Comparison of ENCODE assay signal across 17 cellular contexts in the genomic region with DNA sequence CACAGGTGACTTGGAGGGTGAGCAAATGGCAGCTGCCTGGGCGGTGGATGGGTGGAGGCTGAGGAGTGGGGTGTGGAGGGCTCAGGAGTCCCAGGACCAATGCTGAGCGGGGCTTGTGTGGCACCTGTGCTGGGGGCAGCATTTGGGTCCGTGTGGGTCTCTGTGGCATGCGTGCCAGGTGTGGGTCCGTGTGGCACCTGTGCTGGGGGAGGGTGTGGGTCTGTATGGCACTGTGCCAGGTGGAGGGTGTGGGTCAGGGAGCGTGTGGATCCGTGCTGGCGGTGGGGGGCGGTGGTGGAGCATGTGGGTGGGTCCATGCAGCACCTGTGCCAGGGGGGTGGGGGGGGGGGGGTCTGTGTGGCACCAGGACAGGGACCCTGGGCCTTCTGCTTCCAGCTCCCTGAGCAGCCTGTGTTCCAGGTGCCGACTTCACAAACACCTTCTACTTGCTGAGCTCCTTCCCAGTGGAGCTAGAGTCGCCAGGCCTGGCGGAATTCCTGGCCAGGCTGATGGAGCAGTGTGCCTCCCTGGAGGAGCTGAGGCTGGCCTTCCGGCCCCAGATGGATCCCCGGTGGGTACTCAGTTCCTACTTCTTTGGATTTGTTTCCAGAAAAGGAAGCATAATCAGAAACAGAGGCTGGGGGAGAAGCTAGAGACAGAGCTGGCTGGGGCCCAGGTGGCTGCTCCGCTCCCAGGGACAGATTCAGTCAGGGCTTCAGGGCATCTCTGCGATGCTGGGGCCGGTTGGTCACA. TPM values are rescaled to one million over a fixed set of nuclear protein-coding genes. Genes with fewer than 3 reads are reported as not detected.
DNase-seq lines count a peak whose midpoint lies in the region; ATAC-seq and TF ChIP-seq lines count a peak whose summit lies in the region.
"Had no signal": no experiment of that assay in that cellular context is flagged by ENCODE, and none has a peak within 500 bp of the region (broad histone marks: within the 10 kb centered on the region; RNA-seq: fewer than 3 reads in every experiment).

No MANE protein-coding gene starts in this region.

- no peaks in the 10 kb centered on the region for H3K27me3 Mint-ChIP-seq in natural killer cell (ENCODE audit: low read depth in 2 of 2)
- no peaks in the 10 kb centered on the region for H3K27me3 Mint-ChIP-seq in natural killer cell treated with Interleukin-12 subunit alpha and Interleukin-12 subunit beta and Interleukin-15 and Interleukin-18, amount 100 ng/mL, for 72 hours
- H3K27me3 Mint-ChIP-seq in effector memory CD8-positive, alpha-beta T cell: no peaks in the 10 kb centered on the region
- peaks cover 20% of the 10 kb centered on the region for H3K27me3 Mint-ChIP-seq in glutamatergic neuron (ENCODE audit: unreplicated experiment)

- H3K36me3 Mint-ChIP-seq in natural killer cell (no peaks in the 10 kb centered on the region), glutamatergic neuron (ENCODE audit: unreplicated experiment) (peaks cover 18% of the 10 kb centered on the region)
- peaks cover 13% of the 10 kb centered on the region for H3K36me3 Mint-ChIP-seq in natural killer cell treated with Interleukin-12 subunit alpha and Interleukin-12 subunit beta and Interleukin-15 and Interleukin-18, amount 100 ng/mL, for 72 hours
- H3K36me3 Mint-ChIP-seq in effector memory CD8-positive, alpha-beta T cell (ENCODE audit: insufficient read depth): peaks cover 75% of the 10 kb centered on the region

- DNase-seq in natural killer cell (no peak), glutamatergic neuron (no peak), foreskin keratinocyte (no peak), kidney glomerular epithelial cell (lab: John Stamatoyannopoulos, UW) (no peak)
- DNase-seq in natural killer cell treated with Interleukin-12 subunit alpha and Interleukin-12 subunit beta and Interleukin-15 and Interleukin-18, amount 100 ng/mL, for 72 hours (ENCODE audit: low spot score): no peak
- DNase-seq in effector memory CD8-positive, alpha-beta T cell: no peak
- DNase-seq: activated naive CD4-positive, alpha-beta T cell; foreskin melanocyte; Karpas-422; NCI-H69; stimulated activated CD4-positive, alpha-beta T cell treated with anti-CD3 and anti-CD28 coated beads, Interleukin-2, amount 100 ng/mL, for 24 hours; T-helper 9 cell had no signal

- TF ChIP-seq CTCF in natural killer cell (IDR thresholded peaks at IDR 0.05) (no peak), glutamatergic neuron (IDR thresholded peaks at IDR 0.05; ENCODE audit: partially characterized antibody, unreplicated experiment) (no peak), foreskin keratinocyte (conservative IDR thresholded peaks at IDR 0.05) (no peak)

- H3K27ac ChIP-seq in foreskin keratinocyte: no peak overlapping the region
- H3K27ac ChIP-seq: coronary artery, pancreas, SJSA1 had no signal

- intact Hi-C loops in natural killer cell (cut with micrococcal nuclease): no loop called here

- H3K27me3 ChIP-seq in foreskin keratinocyte: no peaks in the 10 kb centered on the region
- H3K27me3 ChIP-seq: pancreas, SJSA1 had no signal

- H3K27ac Mint-ChIP-seq in natural killer cell: peak overlapping the region; percentile 44 to 64
- no peak overlapping the region for H3K27ac Mint-ChIP-seq in natural killer cell treated with Interleukin-12 subunit alpha and Interleukin-12 subunit beta and Interleukin-15 and Interleukin-18, amount 100 ng/mL, for 72 hours
- peak overlapping the region; percentile 33 to 84 for H3K27ac Mint-ChIP-seq in effector memory CD8-positive, alpha-beta T cell
- no peak overlapping the region for H3K27ac Mint-ChIP-seq in glutamatergic neuron (ENCODE audit: unreplicated experiment)

- ATAC-seq in natural killer cell (no peak), foreskin keratinocyte (no peak)
- no peak for ATAC-seq in natural killer cell treated with Interleukin-12 subunit alpha and Interleukin-12 subunit beta and Interleukin-15 and Interleukin-18, amount 100 ng/mL, for 72 hours
- ATAC-seq in effector memory CD8-positive, alpha-beta T cell (replicated peaks): no peak
- ATAC-seq: activated CD4-positive, CD25-positive, alpha-beta regulatory T cell treated with anti-CD3 and anti-CD28 coated beads, Interleukin-2, amount 50 U/mL, for 24 hours; HCT116; pancreas had no signal

- H3K4me3 Mint-ChIP-seq in natural killer cell: no peak overlapping the region
- H3K4me3 Mint-ChIP-seq in natural killer cell treated with Interleukin-12 subunit alpha and Interleukin-12 subunit beta and Interleukin-15 and Interleukin-18, amount 100 ng/mL, for 72 hours: no peak overlapping the region
- H3K4me3 Mint-ChIP-seq in effector memory CD8-positive, alpha-beta T cell: peak overlapping the region in 1 of 2 donors; percentile 54
- H3K4me3 Mint-ChIP-seq in glutamatergic neuron (ENCODE audit: unreplicated experiment): no peak overlapping the region

- H3K4me1 ChIP-seq in foreskin keratinocyte: no peaks in the 10 kb centered on the region
- H3K4me1 ChIP-seq: pancreas, SJSA1 had no signal

- H3K9me3 Mint-ChIP-seq in natural killer cell (no peaks in the 10 kb centered on the region), glutamatergic neuron (ENCODE audit: unreplicated experiment) (peaks cover 10% of the 10 kb centered on the region)
- no peaks in the 10 kb centered on the region for H3K9me3 Mint-ChIP-seq in natural killer cell treated with Interleukin-12 subunit alpha and Interleukin-12 subunit beta and Interleukin-15 and Interleukin-18, amount 100 ng/mL, for 72 hours
- no peaks in the 10 kb centered on the region for H3K9me3 Mint-ChIP-seq in effector memory CD8-positive, alpha-beta T cell

- peaks cover 5 to 6% of the 10 kb centered on the region in 2 donors for H3K4me1 Mint-ChIP-seq in natural killer cell
- peaks cover 5 to 18% of the 10 kb centered on the region in 2 donors for H3K4me1 Mint-ChIP-seq in natural killer cell treated with Interleukin-12 subunit alpha and Interleukin-12 subunit beta and Interleukin-15 and Interleukin-18, amount 100 ng/mL, for 72 hours (ENCODE audit: low read depth in 2 of 2)
- H3K4me1 Mint-ChIP-seq in effector memory CD8-positive, alpha-beta T cell (ENCODE audit: low read depth in 2 of 2): peaks cover 9 to 25% of the 10 kb centered on the region in 2 donors
- H3K4me1 Mint-ChIP-seq in glutamatergic neuron (ENCODE audit: low read depth, unreplicated experiment): no peaks in the 10 kb centered on the region

RNA-seq across cellular contexts. Expression of a gene that starts 14.7 kb away (rescaled TPM):
- 10 to 100 TPM; 37.3 to 45.2 (median 37.6) TPM for total RNA-seq in natural killer cell
- total RNA-seq in natural killer cell treated with Interleukin-12 subunit alpha and Interleukin-12 subunit beta and Interleukin-15 and Interleukin-18, amount 100 ng/mL, for 72 hours: 10 to 100 TPM; 23.4 to 43.3 TPM
- total RNA-seq in glutamatergic neuron (ENCODE audit: unreplicated experiment): 23.9 TPM
- total RNA-seq in foreskin keratinocyte: 28.9 and 29.6 TPM in 2 replicates
- 34.8 and 38.3 TPM in 2 replicates for polyA plus RNA-seq in foreskin keratinocyte

RNA-seq across cellular contexts. Expression of a gene that starts 29.4 kb away (rescaled TPM):
- total RNA-seq in natural killer cell (100 to 1,000 TPM; 105 to 126 (median 118) TPM), glutamatergic neuron (ENCODE audit: unreplicated experiment) (51.0 TPM), foreskin keratinocyte (21.6 and 22.6 TPM in 2 replicates)
- total RNA-seq in natural killer cell treated with Interleukin-12 subunit alpha and Interleukin-12 subunit beta and Interleukin-15 and Interleukin-18, amount 100 ng/mL, for 72 hours: 10 to 100 TPM; 47.6 to 80.1 TPM
- polyA plus RNA-seq in foreskin keratinocyte: 12.9 and 13.4 TPM in 2 replicates

RNA-seq across cellular contexts. Expression of a gene that starts 29.8 kb away (rescaled TPM):
- 100 to 1,000 TPM; 129 to 138 (median 132) TPM for total RNA-seq in natural killer cell
- 100 to 1,000 TPM in 1 of 2 donors, 10 to 100 TPM in 1; 71.0 to 139 TPM for total RNA-seq in natural killer cell treated with Interleukin-12 subunit alpha and Interleukin-12 subunit beta and Interleukin-15 and Interleukin-18, amount 100 ng/mL, for 72 hours
- total RNA-seq in glutamatergic neuron (ENCODE audit: unreplicated experiment): 31.3 TPM
- total RNA-seq in foreskin keratinocyte: 50.7 and 52.2 TPM in 2 replicates
- 63.7 and 64.5 TPM in 2 replicates for polyA plus RNA-seq in foreskin keratinocyte

RNA-seq across cellular contexts. Expression of a gene that starts 35.6 kb away (rescaled TPM):
- total RNA-seq in natural killer cell (100 to 1,000 TPM; 112 to 131 (median 123) TPM), glutamatergic neuron (ENCODE audit: unreplicated experiment) (88.2 TPM), foreskin keratinocyte (8.3 and 11.7 TPM in 2 replicates)
- total RNA-seq in natural killer cell treated with Interleukin-12 subunit alpha and Interleukin-12 subunit beta and Interleukin-15 and Interleukin-18, amount 100 ng/mL, for 72 hours: 100 to 1,000 TPM in 1 of 2 donors, 10 to 100 TPM in 1; 54.5 to 113 TPM
- 12.7 and 14.0 TPM in 2 replicates for polyA plus RNA-seq in foreskin keratinocyte

RNA-seq across cellular contexts. Expression of a gene that starts 44.9 kb away (rescaled TPM):
- 1 to 10 TPM in 1 of 3 donors, under 1 TPM in 2; 0.16 to 3.4 (median 0.27) TPM for total RNA-seq in natural killer cell
- total RNA-seq in natural killer cell treated with Interleukin-12 subunit alpha and Interleukin-12 subunit beta and Interleukin-15 and Interleukin-18, amount 100 ng/mL, for 72 hours: 1 to 10 TPM; 3.0 to 3.5 TPM
- total RNA-seq in glutamatergic neuron (ENCODE audit: unreplicated experiment): 1.8 TPM
- total RNA-seq in foreskin keratinocyte: 0.53 and 1.0 TPM in 2 replicates
- 0.85 and 1.8 TPM in 2 replicates for polyA plus RNA-seq in foreskin keratinocyte

Comparison
In these comparisons a context has a peak if more than half of its experiments do, and no peak if none do; other contexts are left out.
1. H3K27ac Mint-ChIP-seq: peak in natural killer cell (2 of 2) and effector memory CD8-positive, alpha-beta T cell (2 of 2); none in natural killer cell treated with Interleukin-12 subunit alpha and Interleukin-12 subunit beta and Interleukin-15 and Interleukin-18, amount 100 ng/mL, for 72 hours (0 of 2) and glutamatergic neuron (single experiment).